ENCODE assay signal across 1 cellular context in the genomic region with DNA sequence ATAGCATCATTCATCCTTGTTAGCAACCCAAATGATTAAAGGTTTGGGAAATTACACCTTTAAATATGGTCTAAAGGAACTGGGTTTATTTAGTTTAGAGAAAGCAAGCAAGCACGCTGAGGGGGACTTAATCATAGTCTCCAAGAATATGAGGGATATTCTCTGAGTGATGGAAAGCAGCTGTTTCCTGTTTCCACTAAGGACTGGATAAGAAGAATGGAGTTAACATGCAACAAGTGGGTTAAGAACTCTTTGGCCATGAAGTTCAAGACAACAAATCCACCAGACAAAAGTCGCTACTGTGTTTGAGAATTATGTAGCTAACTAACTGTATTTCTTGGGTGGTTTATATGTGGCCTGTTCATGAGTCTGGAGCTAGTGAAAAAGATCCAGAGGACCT.
TF ChIP-seq lines count a peak whose summit lies in the region.

No MANE protein-coding gene starts in this region.

TF ChIP-seq in endothelial cell of umbilical vein, 7 proteins besides CTCF, POLR2A, EP300 and RAD21 (continued from another document):
- TF ChIP-seq JUN (IDR thresholded peaks at IDR 0.05; ENCODE audit: borderline replicate concordance, insufficient read depth, insufficient read length, low read depth) (no peak), FOS (IDR thresholded peaks at IDR 0.05; ENCODE audit: borderline replicate concordance, insufficient read depth, low read length) (no peak), EZH2 (IDR thresholded peaks at IDR 0.05; ENCODE audit: borderline replicate concordance, low read depth, low read length, severe bottlenecking) (no peak), MYC (IDR thresholded peaks at IDR 0.05; ENCODE audit: low read depth, low read length) (no peak), POLR2AphosphoS5 (IDR thresholded peaks at IDR 0.05; ENCODE audit: insufficient read depth, low read depth, low read length) (no peak)
- TF ChIP-seq, protein P1, sequence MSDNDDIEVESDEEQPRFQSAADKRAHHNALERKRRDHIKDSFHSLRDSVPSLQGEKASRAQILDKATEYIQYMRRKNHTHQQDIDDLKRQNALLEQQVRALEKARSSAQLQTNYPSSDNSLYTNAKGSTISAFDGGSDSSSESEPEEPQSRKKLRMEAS (IDR thresholded peaks at IDR 0.05; ENCODE audit: insufficient read depth, insufficient read length): no peak
TF ChIP-seq in endothelial cell of umbilical vein: peak in this region for 0.
